8 cellular contexts compared by ENCODE assay signal in genomic region chr12:68040450-68041075, GRCh38. TPM values are rescaled to one million over a fixed set of nuclear protein-coding genes. Genes with fewer than 3 reads are reported as not detected.
DNase-seq lines count a peak whose midpoint lies in the region; ATAC-seq and TF ChIP-seq lines count a peak whose summit lies in the region.

No MANE protein-coding gene starts in this region.

- intact Hi-C loops in Panc1 (cut with micrococcal nuclease; ENCODE audit: unreplicated experiment): loop anchor here (2.0 to 5.0 kb wide), 2 partner anchors 182 to 277 kb away; no protein-coding TSS in a partner anchor

- H3K36me3 ChIP-seq in KMS-11 (ENCODE audit: insufficient read depth): no peaks in the 10 kb centered on the region
- H3K36me3 ChIP-seq in Panc1 (ENCODE audit: control insufficient read depth, insufficient read depth, low read length): no peaks in the 10 kb centered on the region
- H3K36me3 ChIP-seq in neural progenitor cell: no peaks in the 10 kb centered on the region

- ATAC-seq in GM19468 (IDR thresholded peaks at IDR 0.05; ENCODE audit: extremely low read depth, unreplicated experiment) (peak; percentile 49), Panc1 (peak; percentile 93)
- peak; percentile 51 to 82 for ATAC-seq in activated T-cell treated with anti-CD3 and anti-CD28 coated beads, Interleukin-2, amount 50 U/mL, for 4 hours

- CTCF ChIA-PET in Panc1 (lab: Charles Lee): interaction anchor here (0.6 to 0.8 kb wide), 7 partner anchors 24 to 291 kb away, joined by 3 to 5 read pairs (median 3); partner anchors contain the start of genes IFNG-AS1 and MDM1

- H3K9me3 Mint-ChIP-seq in activated T-cell treated with anti-CD3 and anti-CD28 coated beads, Interleukin-2, amount 50 U/mL, for 4 hours: no peaks in the 10 kb centered on the region
- H3K9me3 Mint-ChIP-seq in neural progenitor cell: no peaks in the 10 kb centered on the region

- TF ChIP-seq CTCF in KMS-11 (conservative IDR thresholded peaks at IDR 0.05; ENCODE audit: low read depth, low read length) (peak; percentile 99), Panc1 (IDR thresholded peaks at IDR 0.05) (peak; percentile 92), neural progenitor cell (IDR thresholded peaks at IDR 0.05) (peak; percentile 98)

- no peaks in the 10 kb centered on the region for H3K27me3 Mint-ChIP-seq in activated T-cell treated with anti-CD3 and anti-CD28 coated beads, Interleukin-2, amount 50 U/mL, for 4 hours (ENCODE audit: low read depth)
- H3K27me3 Mint-ChIP-seq in neural progenitor cell (ENCODE audit: insufficient read depth, low read depth): no peaks in the 10 kb centered on the region

- no peaks in the 10 kb centered on the region for H3F3A ChIP-seq in neural progenitor cell (ENCODE audit: low read depth)

- peaks cover 43% of the 10 kb centered on the region for H3K4me1 Mint-ChIP-seq in activated T-cell treated with anti-CD3 and anti-CD28 coated beads, Interleukin-2, amount 50 U/mL, for 4 hours (ENCODE audit: low read depth)
- H3K4me1 Mint-ChIP-seq in neural progenitor cell: peaks cover 6% of the 10 kb centered on the region

- H3K27me3 ChIP-seq in KMS-11 (ENCODE audit: insufficient read depth, low read depth) (no peaks in the 10 kb centered on the region), Panc1 (ENCODE audit: control insufficient read depth, insufficient read depth, low read length) (no peaks in the 10 kb centered on the region), neural progenitor cell (no peaks in the 10 kb centered on the region)

- H3K4me3 ChIP-seq in KMS-11 (IDR thresholded peaks at IDR 0.05; ENCODE audit: insufficient read depth, low read depth, low read length) (no peak overlapping the region), Panc1 (ENCODE audit: low read depth in 2 of 2, low read length in 2 of 2) (no peak overlapping the region), neural progenitor cell (no peak overlapping the region)

- H3K27ac ChIP-seq in KMS-11 (no peak overlapping the region), Panc1 (ENCODE audit: low read length) (no peak overlapping the region), neural progenitor cell (no peak overlapping the region)

- POLR2A ChIA-PET in Panc1 (lab: Charles Lee): no interaction called here

- H3K27ac Mint-ChIP-seq in neural progenitor cell: no peak overlapping the region

- H3K9me3 ChIP-seq in Panc1 (ENCODE audit: control insufficient read depth, insufficient read depth, low read depth, low read length): no peaks in the 10 kb centered on the region
- no peaks in the 10 kb centered on the region for H3K9me3 ChIP-seq in neural progenitor cell (ENCODE audit: low read depth)

- H3K4me1 ChIP-seq in KMS-11 (ENCODE audit: low read depth, poor library complexity, severe bottlenecking) (peaks cover 7% of the 10 kb centered on the region), Panc1 (ENCODE audit: control insufficient read depth, insufficient read depth, low read length) (no peaks in the 10 kb centered on the region; the same call in 1 of the 2 replicates), neural progenitor cell (no peaks in the 10 kb centered on the region)

- no peak overlapping the region for H3K9ac ChIP-seq in KMS-11
- no peak overlapping the region for H3K9ac ChIP-seq in neural progenitor cell

- no peak overlapping the region for H3K4me2 ChIP-seq in KMS-11
- no peak overlapping the region for H3K4me2 ChIP-seq in neural progenitor cell

- H4K20me1 ChIP-seq in KMS-11 (ENCODE audit: insufficient read depth) (no peaks in the 10 kb centered on the region), neural progenitor cell (ENCODE audit: low read depth) (no peaks in the 10 kb centered on the region)

- no TSS peak for BruUV-seq in Panc1 (replicated peaks; lab: Mats Ljungman, UMichigan)

- no peak overlapping the region for H3K4me3 Mint-ChIP-seq in activated T-cell treated with anti-CD3 and anti-CD28 coated beads, Interleukin-2, amount 50 U/mL, for 4 hours
- no peak overlapping the region for H3K4me3 Mint-ChIP-seq in neural progenitor cell

- H2AFZ ChIP-seq in KMS-11 (ENCODE audit: low read depth): peak overlapping the region; percentile 36; the same call in 1 of the 2 replicates
- H2AFZ ChIP-seq in neural progenitor cell (replicated peaks): peak overlapping the region; percentile 95

- in situ Hi-C loops in Panc1 (cut with HindIII; ENCODE audit: low pct_unique_long_range_greater_than_20kb, low sequenced_read_pairs): no loop called here

- DNase-seq in C1 segment of cervical spinal cord (lab: John Stamatoyannopoulos, UW): peak in 8 of 14 donors; percentile 2 to 31 (median 17)
- DNase-seq in Panc1 (ENCODE audit: low read depth, low spot score): peak; percentile 35
- DNase-seq in activated T-cell treated with anti-CD3 and anti-CD28 coated beads, Interleukin-2, amount 50 U/mL, for 4 hours: peak; percentile 65
- peak; percentile 55 for DNase-seq in fibroblast of gingiva (ENCODE audit: low read depth)
- peak; percentile 82 for DNase-seq in neural progenitor cell (ENCODE audit: low spot score)
- peak; percentile 71 for DNase-seq in stromal cell of bone marrow (ENCODE audit: low read depth)

- no peaks in the 10 kb centered on the region for H3K36me3 Mint-ChIP-seq in activated T-cell treated with anti-CD3 and anti-CD28 coated beads, Interleukin-2, amount 50 U/mL, for 4 hours (ENCODE audit: insufficient read depth)
- no peaks in the 10 kb centered on the region for H3K36me3 Mint-ChIP-seq in neural progenitor cell

- no peaks in the 10 kb centered on the region for H3K79me2 ChIP-seq in KMS-11 (ENCODE audit: insufficient read depth, low read depth)
- H3K79me2 ChIP-seq in neural progenitor cell (ENCODE audit: low read depth): no peaks in the 10 kb centered on the region

RNA-seq across cellular contexts. Expression of gene IFNG-AS1, which starts 51.3 kb away (rescaled TPM):
- not detected for total RNA-seq in Panc1 (2021; ENCODE audit: unreplicated experiment)
- polyA plus RNA-seq in Panc1 (2012; ENCODE audit: insufficient read length): not detected
- total RNA-seq in activated T-cell treated with anti-CD3 and anti-CD28 coated beads, Interleukin-2, amount 50 U/mL, for 4 hours: under 1 TPM in 1 of 3 donors, not detected in 2; 0.95 TPM
- total RNA-seq in neural progenitor cell (ENCODE audit: low replicate concordance): not detected in 2 replicates

Comparison
In these comparisons a context has a peak if more than half of its experiments do, and no peak if none do; other contexts are left out.
1. DNase-seq: peak in every context shown above with its lines; median percentile 82 in neural progenitor cell; 71 in stromal cell of bone marrow; 65 in activated T-cell treated with anti-CD3 and anti-CD28 coated beads, Interleukin-2, amount 50 U/mL, for 4 hours; 55 in fibroblast of gingiva; 35 in Panc1; 17 in C1 segment of cervical spinal cord.